ENCODE assay signal across 7 cellular contexts in the genomic region with DNA sequence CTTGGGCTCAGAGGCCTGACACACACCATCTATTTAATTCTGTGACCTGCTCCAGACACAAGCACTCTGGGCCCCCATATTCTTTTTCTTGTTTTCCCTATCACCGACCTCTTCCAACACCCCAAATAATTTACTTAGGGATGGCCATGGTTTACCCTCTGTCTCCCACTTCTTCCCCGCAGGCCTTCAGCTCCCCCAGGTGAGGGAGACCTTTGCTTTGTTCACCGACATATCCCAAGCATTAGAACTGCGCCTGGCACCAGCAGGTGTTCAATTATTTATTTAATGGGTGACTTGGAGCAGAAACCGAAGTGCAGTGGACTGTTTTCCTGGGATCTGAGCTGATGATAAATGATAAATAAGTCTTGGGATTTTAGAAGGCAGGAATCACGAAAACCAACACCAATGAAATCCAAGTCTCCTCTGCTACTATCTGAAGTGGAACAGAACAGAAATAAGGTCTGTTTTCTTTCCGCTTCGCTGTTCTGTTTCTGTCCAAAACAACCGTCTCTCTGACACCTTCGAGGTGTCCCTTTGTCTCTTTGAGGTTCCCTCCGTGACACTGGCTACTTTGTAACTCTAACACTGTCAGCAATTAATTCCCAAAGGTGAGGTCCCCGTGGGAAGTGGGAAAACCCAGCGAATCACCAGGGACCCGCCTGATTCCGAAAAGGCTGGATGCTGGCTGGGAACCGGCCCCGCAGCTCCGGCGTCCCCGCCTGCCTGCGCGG. TPM values are rescaled to one million over a fixed set of nuclear protein-coding genes. Genes with fewer than 3 reads are reported as not detected.
A peak's percentile ranks its signal among the peaks of the same experiment; 100 is the strongest.
DNase-seq lines count a peak whose midpoint lies in the region; ATAC-seq and TF ChIP-seq lines count a peak whose summit lies in the region.

No MANE protein-coding gene starts in this region.

- H3K36me3 ChIP-seq in MG63 (no peaks in the 10 kb centered on the region), right lobe of liver (no peaks in the 10 kb centered on the region), thyroid gland (no peaks in the 10 kb centered on the region)

- WGBS in right lobe of liver (ENCODE audit: insufficient coverage, low coverage, low lambda C conversion rate, missing lambda C conversion rate): 15% methylated on average over 14 of the region's 22 CpGs
- 13 to 14% methylated on average over 22 of the region's 22 CpGs for WGBS in thyroid gland, 2 donors

- H3K4me1 ChIP-seq in right lobe of liver (peaks cover 0 to 24% (median 10%) of the 10 kb centered on the region in 4 donors), thyroid gland (peaks cover 19 to 37% of the 10 kb centered on the region in 2 donors)

- peak overlapping the region; percentile 78 to 90 (median 84) for H3K27ac ChIP-seq in right lobe of liver
- H3K27ac ChIP-seq in thyroid gland: peak overlapping the region; percentile 97 to 99 (median 97)

- peak overlapping the region; percentile 57 for H3K4me3 ChIP-seq in MG63
- H3K4me3 ChIP-seq in astrocyte of the spinal cord (ENCODE audit: low read depth, low read length): peak overlapping the region; percentile 86
- H3K4me3 ChIP-seq in right lobe of liver: peak overlapping the region; percentile 58 to 88 (median 66)
- H3K4me3 ChIP-seq in thyroid gland (replicated peaks in 1 of 3): peak overlapping the region in 2 of 3 donors; percentile 8 to 53

- intact Hi-C loops in right lobe of liver (cut with DNase I) (no loop called here), thyroid gland (cut with DNase I) (no loop called here)

- DNase-seq in MG63 (no peak), astrocyte of the spinal cord (ENCODE audit: low read depth, low spot score) (peak; percentile 12), right lobe of liver (no peak), thyroid gland (peak in 1 of 2 donors; percentile 22)

- TF ChIP-seq CTCF in astrocyte of the spinal cord (IDR thresholded peaks at IDR 0.05; ENCODE audit: low read depth, low read length): no peak
- TF ChIP-seq CTCF in right lobe of liver (IDR thresholded peaks at IDR 0.05): no peak
- TF ChIP-seq CTCF in thyroid gland (IDR thresholded peaks at IDR 0.05): peak in 1 of 6 experiments; percentile 9

- H3K9me3 ChIP-seq in MG63 (no peaks in the 10 kb centered on the region), right lobe of liver (no peaks in the 10 kb centered on the region), thyroid gland (no peaks in the 10 kb centered on the region)

- H3K27me3 ChIP-seq in MG63: no peaks in the 10 kb centered on the region
- H3K27me3 ChIP-seq in right lobe of liver: no peaks in the 10 kb centered on the region
- no peaks in the 10 kb centered on the region for H3K27me3 ChIP-seq in thyroid gland

- no peak for TF ChIP-seq POLR2A in right lobe of liver (IDR thresholded peaks at IDR 0.05)
- TF ChIP-seq POLR2A in thyroid gland (IDR thresholded peaks at IDR 0.05): no peak

- ATAC-seq in right lobe of liver (no peak), GM21786 (IDR thresholded peaks at IDR 0.05; ENCODE audit: unreplicated experiment) (no peak), GM21717 (IDR thresholded peaks at IDR 0.05; ENCODE audit: unreplicated experiment) (no peak), GM18517 (IDR thresholded peaks at IDR 0.05; ENCODE audit: unreplicated experiment) (no peak)

- in situ Hi-C loops in astrocyte of the spinal cord (cut with HindIII; ENCODE audit: low sequenced_read_pairs): no loop called here

RNA-seq across cellular contexts. Expression of a gene that starts 1.1 kb away (rescaled TPM):
- total RNA-seq in MG63 (2014; rRNA removed; shearing (Covaris generic); ENCODE audit: low replicate concordance): 14.3 and 15.2 TPM in 2 replicates
- total RNA-seq in right lobe of liver (10 to 100 TPM in 4 of 6 experiments, 1 to 10 TPM in 2; 7.0 to 37.7 (median 13.8) TPM), thyroid gland (10 to 100 TPM; 64.5 to 89.4 (median 77.5) TPM)

Comparison
In these comparisons a context has a peak if more than half of its experiments do, and no peak if none do; other contexts are left out.
1. H3K4me3 ChIP-seq: peak in every context shown above with its lines; median percentile 86 in astrocyte of the spinal cord; 66 in right lobe of liver; 57 in MG63; 30 in thyroid gland.